Comparison of ENCODE assay signal across 8 cellular contexts in genomic region chr12:14884458-14884878, GRCh38. TPM values are rescaled to one million over a fixed set of nuclear protein-coding genes. Genes with fewer than 3 reads are reported as not detected.
A peak's percentile ranks its signal among the peaks of the same experiment; 100 is the strongest.
DNase-seq lines count a peak whose midpoint lies in the region; ATAC-seq lines count a peak whose summit lies in the region.

No MANE protein-coding gene starts in this region.

- peak; percentile 88 for ATAC-seq in HG02870 (IDR thresholded peaks at IDR 0.05; ENCODE audit: unreplicated experiment)

- no peak overlapping the region for H3K4me3 ChIP-seq in mucosa of stomach (ENCODE audit: low read length)

- H3K27me3 ChIP-seq in mucosa of stomach (ENCODE audit: control insufficient read depth, insufficient read depth, low read length) = no peaks in the 10 kb centered on the region

- H3K9ac ChIP-seq in mucosa of stomach (ENCODE audit: low read length) = peak overlapping the region; percentile 33

- no peaks in the 10 kb centered on the region for H3K9me3 ChIP-seq in mucosa of stomach (ENCODE audit: control insufficient read depth, low read length)

- DNase-seq in NCI-H1436 (lab: John Stamatoyannopoulos, UW) (peak; percentile 46), NCI-H1436 treated with DMSO at 0.1 percent for 48 hours (lab: John Stamatoyannopoulos, UW) (no peak), NCI-H2107 (lab: John Stamatoyannopoulos, UW) (peak; percentile 86), dermis blood vessel endothelial cell (peak; percentile 85)
- DNase-seq in activated CD4-positive, alpha-beta T cell treated with anti-CD3 and anti-CD28 coated beads, Interleukin-2, amount 50 U/mL, for 1 hour = peak; percentile 81
- peak; percentile 69 to 75 for DNase-seq in stimulated activated CD8-positive, alpha-beta memory T cell treated with anti-CD3 and anti-CD28 coated beads, Interleukin-7, amount 100 ng/mL, for 4 hours (ENCODE audit: low read depth in 2 of 2)

- H3K4me1 ChIP-seq in mucosa of stomach (ENCODE audit: control insufficient read depth, insufficient read depth, low read length) = peaks cover 4% of the 10 kb centered on the region

- no peaks in the 10 kb centered on the region for H3K36me3 ChIP-seq in mucosa of stomach (ENCODE audit: control insufficient read depth, insufficient read depth, low read length)

RNA-seq across cellular contexts. Expression of gene MGP, which starts 1.2 kb away (rescaled TPM):
- total RNA-seq in dermis blood vessel endothelial cell = 63.0 and 68.4 TPM in 2 replicates

RNA-seq across cellular contexts. Expression of gene ART4, which starts 41.1 kb away (rescaled TPM):
- total RNA-seq in dermis blood vessel endothelial cell = 53.1 and 55.7 TPM in 2 replicates

RNA-seq across cellular contexts. Expression of gene ERP27, which starts 53.9 kb away (rescaled TPM):
- 0.14 TPM in 1 of 2 replicates, not detected in the other for total RNA-seq in dermis blood vessel endothelial cell
